ENCODE assay signal across 8 cellular contexts in genomic region chr21:42337830-42338729, GRCh38. TPM values are rescaled to one million over a fixed set of nuclear protein-coding genes. Genes with fewer than 3 reads are reported as not detected.
A peak's percentile ranks its signal among the peaks of the same experiment; 100 is the strongest.
DNase-seq lines count a peak whose midpoint lies in the region; TF ChIP-seq lines count a peak whose summit lies in the region.

No MANE protein-coding gene starts in this region.

- peak; percentile 31 to 89 (median 74) for TF ChIP-seq CTCF in Peyer's patch (IDR thresholded peaks at IDR 0.05)
- TF ChIP-seq CTCF in fibroblast of the aortic adventitia (IDR thresholded peaks at IDR 0.05; ENCODE audit: insufficient read depth, low read length), result peak; percentile 41
- TF ChIP-seq CTCF in suprapubic skin (IDR thresholded peaks at IDR 0.05), result peak; percentile 35 to 73

- DNase-seq in Caki2 (ENCODE audit: low read depth) (peak; percentile 90), Kasumi-1 (lab: John Stamatoyannopoulos, UW) (peak; percentile 59 to 61), Peyer's patch (peak; percentile 74 to 94 (median 89)), fibroblast of the aortic adventitia (ENCODE audit: low read depth) (peak; percentile 19), occipital lobe (lab: John Stamatoyannopoulos, UW) (peak; percentile 17), suprapubic skin (ENCODE audit: low spot score in 2 of 2) (peak in 1 of 2 donors; percentile 76), HCEC 1CT (no peak)
- peak; percentile 66 for DNase-seq in activated T-helper 1 cell treated with anti-CD3 and anti-CD28 coated beads, Interleukin-12 subunit alpha, Interleukin-12 subunit beta, Interleukin-2, Interleukin-4 antibody, amounts not matched to agents 30 ng/mL and 10 ng/mL and 1 ng/mL, durations not matched to agents 14 hours and 24 hours and 36 hours (ENCODE audit: low spot score)

- 48% methylated on average over 22 of the region's 23 CpGs for WGBS in suprapubic skin

- H3K4me3 ChIP-seq in Peyer's patch (no peak overlapping the region), fibroblast of the aortic adventitia (ENCODE audit: low read depth, low read length) (no peak overlapping the region), suprapubic skin (no peak overlapping the region)

- H3K4me3 Mint-ChIP-seq in activated T-helper 1 cell treated with anti-CD3 and anti-CD28 coated beads, Interleukin-12 subunit alpha, Interleukin-12 subunit beta, Interleukin-2, Interleukin-4 antibody, amounts not matched to agents 30 ng/mL and 10 ng/mL and 1 ng/mL, durations not matched to agents 14 hours and 24 hours and 36 hours, result no peak overlapping the region

- H3K27ac Mint-ChIP-seq in activated T-helper 1 cell treated with anti-CD3 and anti-CD28 coated beads, Interleukin-12 subunit alpha, Interleukin-12 subunit beta, Interleukin-2, Interleukin-4 antibody, amounts not matched to agents 30 ng/mL and 10 ng/mL and 1 ng/mL, durations not matched to agents 14 hours and 24 hours and 36 hours, result peak overlapping the region; percentile 15

- H3K4me1 Mint-ChIP-seq in activated T-helper 1 cell treated with anti-CD3 and anti-CD28 coated beads, Interleukin-12 subunit alpha, Interleukin-12 subunit beta, Interleukin-2, Interleukin-4 antibody, amounts not matched to agents 30 ng/mL and 10 ng/mL and 1 ng/mL, durations not matched to agents 14 hours and 24 hours and 36 hours (ENCODE audit: low read depth), result peaks cover 12% of the 10 kb centered on the region

- intact Hi-C loops in activated T-helper 1 cell treated with anti-CD3 and anti-CD28 coated beads, Interleukin-12 subunit alpha, Interleukin-12 subunit beta, Interleukin-2, Interleukin-4 antibody, amounts not matched to agents 30 ng/mL and 10 ng/mL and 1 ng/mL, durations not matched to agents 14 hours and 24 hours and 36 hours (cut with micrococcal nuclease), result loop anchor here (1.0 to 5.0 kb wide), 4 partner anchors 54 to 189 kb away; no protein-coding TSS in a partner anchor

- H3K36me3 ChIP-seq in Peyer's patch, result no peaks in the 10 kb centered on the region
- H3K36me3 ChIP-seq in suprapubic skin, result no peaks in the 10 kb centered on the region

- peak in 1 of 2 donors; percentile 23 for TF ChIP-seq POLR2A in Peyer's patch (IDR thresholded peaks at IDR 0.05)
- TF ChIP-seq POLR2A in suprapubic skin (IDR thresholded peaks at IDR 0.05), result no peak

- H3K9me3 ChIP-seq in Peyer's patch (no peaks in the 10 kb centered on the region), suprapubic skin (no peaks in the 10 kb centered on the region)

- peaks cover 0 to 14% (median 2%) of the 10 kb centered on the region in 4 donors for H3K4me1 ChIP-seq in Peyer's patch
- H3K4me1 ChIP-seq in suprapubic skin, result no peaks in the 10 kb centered on the region

- no peak for TF ChIP-seq EP300 in suprapubic skin (IDR thresholded peaks at IDR 0.05)

- H3K27me3 Mint-ChIP-seq in activated T-helper 1 cell treated with anti-CD3 and anti-CD28 coated beads, Interleukin-12 subunit alpha, Interleukin-12 subunit beta, Interleukin-2, Interleukin-4 antibody, amounts not matched to agents 30 ng/mL and 10 ng/mL and 1 ng/mL, durations not matched to agents 14 hours and 24 hours and 36 hours (ENCODE audit: insufficient read depth), result peaks cover 28% of the 10 kb centered on the region

- H3K27me3 ChIP-seq in Peyer's patch, result no peaks in the 10 kb centered on the region
- peaks cover 17% of the 10 kb centered on the region for H3K27me3 ChIP-seq in suprapubic skin

- peaks cover 7% of the 10 kb centered on the region for H3K9me3 Mint-ChIP-seq in activated T-helper 1 cell treated with anti-CD3 and anti-CD28 coated beads, Interleukin-12 subunit alpha, Interleukin-12 subunit beta, Interleukin-2, Interleukin-4 antibody, amounts not matched to agents 30 ng/mL and 10 ng/mL and 1 ng/mL, durations not matched to agents 14 hours and 24 hours and 36 hours

- H3K27ac ChIP-seq in Peyer's patch (peak overlapping the region in 1 of 4 donors; percentile 0), suprapubic skin (no peak overlapping the region)

- H3K36me3 Mint-ChIP-seq in activated T-helper 1 cell treated with anti-CD3 and anti-CD28 coated beads, Interleukin-12 subunit alpha, Interleukin-12 subunit beta, Interleukin-2, Interleukin-4 antibody, amounts not matched to agents 30 ng/mL and 10 ng/mL and 1 ng/mL, durations not matched to agents 14 hours and 24 hours and 36 hours (ENCODE audit: low read depth), result no peaks in the 10 kb centered on the region

- in situ Hi-C loops in Caki2 (cut with HindIII; ENCODE audit: low pct_unique_long_range_greater_than_20kb, low sequenced_read_pairs), result no loop called here

RNA-seq across cellular contexts. Expression of gene TFF2, which starts 12.7 kb away (rescaled TPM):
- total RNA-seq in Caki2 (2014; rRNA removed; shearing (Covaris generic); ENCODE audit: low replicate concordance), result not detected in 2 replicates
- total RNA-seq in Peyer's patch, result 1 to 10 TPM in 1 of 4 donors, not detected in 3; 6.7 TPM
- total RNA-seq in activated T-helper 1 cell treated with anti-CD3 and anti-CD28 coated beads, Interleukin-12 subunit alpha, Interleukin-12 subunit beta, Interleukin-2, Interleukin-4 antibody, amounts not matched to agents 30 ng/mL and 10 ng/mL and 1 ng/mL, durations not matched to agents 14 hours and 24 hours and 36 hours, result not detected in 2 replicates
- not detected in 2 replicates for total RNA-seq in fibroblast of the aortic adventitia (ENCODE audit: low replicate concordance)
- not detected for total RNA-seq in occipital lobe
- total RNA-seq in suprapubic skin, result not detected

RNA-seq across cellular contexts. Expression of gene TFF3, which starts 22.9 kb away (rescaled TPM):
- not detected in 2 replicates for total RNA-seq in Caki2 (2014; rRNA removed; shearing (Covaris generic); ENCODE audit: low replicate concordance)
- total RNA-seq in Peyer's patch (1,000 to 10,000 TPM in 1 of 4 donors, 100 to 1,000 TPM in 3; 178 to 1,063 (median 636) TPM), fibroblast of the aortic adventitia (ENCODE audit: low replicate concordance) (not detected in 2 replicates), occipital lobe (not detected), suprapubic skin (1 to 10 TPM in 3 of 4 donors, not detected in 1; 1.9 to 8.0 (median 5.5) TPM)
- not detected in 2 replicates for total RNA-seq in activated T-helper 1 cell treated with anti-CD3 and anti-CD28 coated beads, Interleukin-12 subunit alpha, Interleukin-12 subunit beta, Interleukin-2, Interleukin-4 antibody, amounts not matched to agents 30 ng/mL and 10 ng/mL and 1 ng/mL, durations not matched to agents 14 hours and 24 hours and 36 hours

RNA-seq across cellular contexts. Expression of gene TFF1, which starts 28.3 kb away (rescaled TPM):
- total RNA-seq in Caki2 (2014; rRNA removed; shearing (Covaris generic); ENCODE audit: low replicate concordance), result not detected in 2 replicates
- total RNA-seq in Peyer's patch (100 to 1,000 TPM in 2 of 4 donors, 10 to 100 TPM in 1, not detected in 1; 32.4 to 136 (median 103) TPM), fibroblast of the aortic adventitia (ENCODE audit: low replicate concordance) (not detected in 2 replicates), occipital lobe (not detected), suprapubic skin (not detected)
- total RNA-seq in activated T-helper 1 cell treated with anti-CD3 and anti-CD28 coated beads, Interleukin-12 subunit alpha, Interleukin-12 subunit beta, Interleukin-2, Interleukin-4 antibody, amounts not matched to agents 30 ng/mL and 10 ng/mL and 1 ng/mL, durations not matched to agents 14 hours and 24 hours and 36 hours, result not detected in 2 replicates

RNA-seq across cellular contexts. Expression of gene TMPRSS3, which starts 57.8 kb away (rescaled TPM):
- total RNA-seq in Caki2 (2014; rRNA removed; shearing (Covaris generic); ENCODE audit: low replicate concordance), result not detected in 2 replicates
- total RNA-seq in Peyer's patch (1 to 10 TPM in 1 of 4 donors, under 1 TPM in 1, not detected in 2; 0.54 to 2.5 TPM), fibroblast of the aortic adventitia (ENCODE audit: low replicate concordance) (not detected in 2 replicates), occipital lobe (not detected), suprapubic skin (1 to 10 TPM in 2 of 4 donors, under 1 TPM in 1, not detected in 1; 0.34 to 1.6 (median 1.0) TPM)
- 33.7 and 41.3 TPM in 2 replicates for total RNA-seq in activated T-helper 1 cell treated with anti-CD3 and anti-CD28 coated beads, Interleukin-12 subunit alpha, Interleukin-12 subunit beta, Interleukin-2, Interleukin-4 antibody, amounts not matched to agents 30 ng/mL and 10 ng/mL and 1 ng/mL, durations not matched to agents 14 hours and 24 hours and 36 hours

Comparison
In these comparisons a context has a peak if more than half of its experiments do, and no peak if none do; other contexts are left out.
1. RNA of gene TFF3, which starts 22.9 kb away (total RNA-seq): 178 to 1,063 TPM in Peyer's patch; 1.9 to 8.0 TPM in suprapubic skin, not detected in occipital lobe (single experiment), not detected in Caki2, not detected in activated T-helper 1 cell treated with anti-CD3 and anti-CD28 coated beads, Interleukin-12 subunit alpha, Interleukin-12 subunit beta, Interleukin-2, Interleukin-4 antibody, amounts not matched to agents 30 ng/mL and 10 ng/mL and 1 ng/mL, durations not matched to agents 14 hours and 24 hours and 36 hours and not detected in fibroblast of the aortic adventitia; every median in the first group is over 10 times any median in the second.
2. Peak in every context shown above with its lines, with median percentiles within 50 percentile points of each other: CTCF ChIP-seq.